Comparison of ENCODE assay signal across 1 cellular context in the genomic region with DNA sequence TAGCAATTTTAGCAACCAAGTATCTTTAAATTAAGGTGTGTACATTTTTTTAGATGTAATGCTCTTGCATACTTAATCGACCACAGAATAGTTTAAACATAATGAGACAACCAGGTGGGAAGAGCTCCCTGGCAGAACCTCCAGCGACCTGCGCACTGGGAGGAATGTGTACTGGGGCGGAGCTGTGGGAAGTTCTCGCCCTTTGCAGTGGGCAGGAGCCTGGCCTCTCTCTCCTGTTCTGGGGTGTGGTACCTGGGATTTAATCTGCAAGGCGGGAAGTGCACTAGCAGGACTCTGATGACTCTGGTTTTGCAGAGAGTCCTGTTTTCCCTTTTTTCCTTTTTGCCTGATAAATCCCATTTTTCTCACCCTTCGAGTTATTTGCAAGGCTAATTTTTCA.
TF ChIP-seq lines count a peak whose summit lies in the region.

No MANE protein-coding gene starts in this region.

TF ChIP-seq in H1, 55 proteins besides CTCF, POLR2A, EP300 and RAD21 (continued from another document):
- TF ChIP-seq, protein P1, sequence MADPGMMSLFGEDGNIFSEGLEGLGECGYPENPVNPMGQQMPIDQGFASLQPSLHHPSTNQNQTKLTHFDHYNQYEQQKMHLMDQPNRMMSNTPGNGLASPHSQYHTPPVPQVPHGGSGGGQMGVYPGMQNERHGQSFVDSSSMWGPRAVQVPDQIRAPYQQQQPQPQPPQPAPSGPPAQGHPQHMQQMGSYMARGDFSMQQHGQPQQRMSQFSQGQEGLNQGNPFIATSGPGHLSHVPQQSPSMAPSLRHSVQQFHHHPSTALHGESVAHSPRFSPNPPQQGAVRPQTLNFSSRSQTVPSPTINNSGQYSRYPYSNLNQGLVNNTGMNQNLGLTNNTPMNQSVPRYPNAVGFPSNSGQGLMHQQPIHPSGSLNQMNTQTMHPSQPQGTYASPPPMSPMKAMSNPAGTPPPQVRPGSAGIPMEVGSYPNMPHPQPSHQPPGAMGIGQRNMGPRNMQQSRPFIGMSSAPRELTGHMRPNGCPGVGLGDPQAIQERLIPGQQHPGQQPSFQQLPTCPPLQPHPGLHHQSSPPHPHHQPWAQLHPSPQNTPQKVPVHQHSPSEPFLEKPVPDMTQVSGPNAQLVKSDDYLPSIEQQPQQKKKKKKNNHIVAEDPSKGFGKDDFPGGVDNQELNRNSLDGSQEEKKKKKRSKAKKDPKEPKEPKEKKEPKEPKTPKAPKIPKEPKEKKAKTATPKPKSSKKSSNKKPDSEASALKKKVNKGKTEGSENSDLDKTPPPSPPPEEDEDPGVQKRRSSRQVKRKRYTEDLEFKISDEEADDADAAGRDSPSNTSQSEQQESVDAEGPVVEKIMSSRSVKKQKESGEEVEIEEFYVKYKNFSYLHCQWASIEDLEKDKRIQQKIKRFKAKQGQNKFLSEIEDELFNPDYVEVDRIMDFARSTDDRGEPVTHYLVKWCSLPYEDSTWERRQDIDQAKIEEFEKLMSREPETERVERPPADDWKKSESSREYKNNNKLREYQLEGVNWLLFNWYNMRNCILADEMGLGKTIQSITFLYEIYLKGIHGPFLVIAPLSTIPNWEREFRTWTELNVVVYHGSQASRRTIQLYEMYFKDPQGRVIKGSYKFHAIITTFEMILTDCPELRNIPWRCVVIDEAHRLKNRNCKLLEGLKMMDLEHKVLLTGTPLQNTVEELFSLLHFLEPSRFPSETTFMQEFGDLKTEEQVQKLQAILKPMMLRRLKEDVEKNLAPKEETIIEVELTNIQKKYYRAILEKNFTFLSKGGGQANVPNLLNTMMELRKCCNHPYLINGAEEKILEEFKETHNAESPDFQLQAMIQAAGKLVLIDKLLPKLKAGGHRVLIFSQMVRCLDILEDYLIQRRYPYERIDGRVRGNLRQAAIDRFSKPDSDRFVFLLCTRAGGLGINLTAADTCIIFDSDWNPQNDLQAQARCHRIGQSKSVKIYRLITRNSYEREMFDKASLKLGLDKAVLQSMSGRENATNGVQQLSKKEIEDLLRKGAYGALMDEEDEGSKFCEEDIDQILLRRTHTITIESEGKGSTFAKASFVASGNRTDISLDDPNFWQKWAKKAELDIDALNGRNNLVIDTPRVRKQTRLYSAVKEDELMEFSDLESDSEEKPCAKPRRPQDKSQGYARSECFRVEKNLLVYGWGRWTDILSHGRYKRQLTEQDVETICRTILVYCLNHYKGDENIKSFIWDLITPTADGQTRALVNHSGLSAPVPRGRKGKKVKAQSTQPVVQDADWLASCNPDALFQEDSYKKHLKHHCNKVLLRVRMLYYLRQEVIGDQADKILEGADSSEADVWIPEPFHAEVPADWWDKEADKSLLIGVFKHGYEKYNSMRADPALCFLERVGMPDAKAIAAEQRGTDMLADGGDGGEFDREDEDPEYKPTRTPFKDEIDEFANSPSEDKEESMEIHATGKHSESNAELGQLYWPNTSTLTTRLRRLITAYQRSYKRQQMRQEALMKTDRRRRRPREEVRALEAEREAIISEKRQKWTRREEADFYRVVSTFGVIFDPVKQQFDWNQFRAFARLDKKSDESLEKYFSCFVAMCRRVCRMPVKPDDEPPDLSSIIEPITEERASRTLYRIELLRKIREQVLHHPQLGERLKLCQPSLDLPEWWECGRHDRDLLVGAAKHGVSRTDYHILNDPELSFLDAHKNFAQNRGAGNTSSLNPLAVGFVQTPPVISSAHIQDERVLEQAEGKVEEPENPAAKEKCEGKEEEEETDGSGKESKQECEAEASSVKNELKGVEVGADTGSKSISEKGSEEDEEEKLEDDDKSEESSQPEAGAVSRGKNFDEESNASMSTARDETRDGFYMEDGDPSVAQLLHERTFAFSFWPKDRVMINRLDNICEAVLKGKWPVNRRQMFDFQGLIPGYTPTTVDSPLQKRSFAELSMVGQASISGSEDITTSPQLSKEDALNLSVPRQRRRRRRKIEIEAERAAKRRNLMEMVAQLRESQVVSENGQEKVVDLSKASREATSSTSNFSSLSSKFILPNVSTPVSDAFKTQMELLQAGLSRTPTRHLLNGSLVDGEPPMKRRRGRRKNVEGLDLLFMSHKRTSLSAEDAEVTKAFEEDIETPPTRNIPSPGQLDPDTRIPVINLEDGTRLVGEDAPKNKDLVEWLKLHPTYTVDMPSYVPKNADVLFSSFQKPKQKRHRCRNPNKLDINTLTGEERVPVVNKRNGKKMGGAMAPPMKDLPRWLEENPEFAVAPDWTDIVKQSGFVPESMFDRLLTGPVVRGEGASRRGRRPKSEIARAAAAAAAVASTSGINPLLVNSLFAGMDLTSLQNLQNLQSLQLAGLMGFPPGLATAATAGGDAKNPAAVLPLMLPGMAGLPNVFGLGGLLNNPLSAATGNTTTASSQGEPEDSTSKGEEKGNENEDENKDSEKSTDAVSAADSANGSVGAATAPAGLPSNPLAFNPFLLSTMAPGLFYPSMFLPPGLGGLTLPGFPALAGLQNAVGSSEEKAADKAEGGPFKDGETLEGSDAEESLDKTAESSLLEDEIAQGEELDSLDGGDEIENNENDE (IDR thresholded peaks at IDR 0.05; ENCODE audit: insufficient replicate concordance, low read length): no peak
- TF ChIP-seq RBBP5 (IDR thresholded peaks at IDR 0.05; ENCODE audit: borderline replicate concordance, low read depth, low read length) (no peak), ZNF274 (IDR thresholded peaks at IDR 0.05; ENCODE audit: borderline replicate concordance, extremely low read depth, low read length) (no peak), TBP (IDR thresholded peaks at IDR 0.05; ENCODE audit: low read depth, low read length) (no peak), TEAD4 (IDR thresholded peaks at IDR 0.05; ENCODE audit: low read depth, low read length) (no peak), HDAC6 (IDR thresholded peaks at IDR 0.05; ENCODE audit: low read depth, low read length) (no peak), RNF2 (IDR thresholded peaks at IDR 0.05; ENCODE audit: borderline replicate concordance, low read depth, low read length, missing control alignments, poor library complexity, severe bottlenecking) (no peak), SP1 (IDR thresholded peaks at IDR 0.05; ENCODE audit: low read depth, low read length) (no peak), CHD1 (IDR thresholded peaks at IDR 0.05; ENCODE audit: low read depth, low read length) (no peak), FOSL1 (IDR thresholded peaks at IDR 0.05; ENCODE audit: insufficient read depth, low read depth, low read length) (no peak)
